16 cellular contexts compared by ENCODE assay signal in genomic region chr12:56682323-56682722, GRCh38. TPM values are rescaled to one million over a fixed set of nuclear protein-coding genes. Genes with fewer than 3 reads are reported as not detected.
DNase-seq lines count a peak whose midpoint lies in the region; ATAC-seq and TF ChIP-seq lines count a peak whose summit lies in the region.
"Had no signal": no experiment of that assay in that cellular context is flagged by ENCODE, and none has a peak within 500 bp of the region (broad histone marks: within the 10 kb centered on the region; RNA-seq: fewer than 3 reads in every experiment).

No MANE protein-coding gene starts in this region.

- H3K27me3 ChIP-seq in endodermal cell (ENCODE audit: control insufficient read depth, insufficient read depth, low read length, poor library complexity, severe bottlenecking): no peaks in the 10 kb centered on the region
- H3K27me3 ChIP-seq: upper lobe of left lung had no signal

- DNase-seq in activated CD8-positive, alpha-beta memory T cell treated with anti-CD3 and anti-CD28 coated beads for 24 hours: peak; percentile 38
- DNase-seq in activated CD8-positive, alpha-beta memory T cell treated with anti-CD3 and anti-CD28 coated beads, Interleukin-2, amount 50 U/mL, for 4 hours: no peak
- DNase-seq in activated B cell treated with CpG ODN at 0.5 μM for 24 hours (no peak), endodermal cell (peak; percentile 26), foreskin fibroblast (no peak), amygdala (lab: John Stamatoyannopoulos, UW) (no peak)
- DNase-seq in stimulated activated effector memory CD8-positive, alpha-beta T cell treated with anti-CD3 and anti-CD28 coated beads, Interleukin-12 subunit alpha, Interleukin-12 subunit beta, amount 100 ng/mL, for 72 hours (ENCODE audit: low spot score in 2 of 2): no peak
- DNase-seq: activated CD4-positive, alpha-beta T cell treated with anti-CD3 and anti-CD28 coated beads for 48 hours; anterior cingulate cortex; DMS53; Kasumi-1; kidney glomerular epithelial cell; NCI-H1930; upper lobe of left lung had no signal

- H3K4me1 Mint-ChIP-seq in activated B cell treated with CpG ODN at 0.5 μM for 24 hours (peaks cover 67% of the 10 kb centered on the region), endodermal cell (peaks cover 12% of the 10 kb centered on the region)
- peaks cover 50% of the 10 kb centered on the region for H3K4me1 Mint-ChIP-seq in stimulated activated effector memory CD8-positive, alpha-beta T cell treated with anti-CD3 and anti-CD28 coated beads, Interleukin-12 subunit alpha, Interleukin-12 subunit beta, amount 100 ng/mL, for 72 hours

- peaks cover 61% of the 10 kb centered on the region for H3K36me3 ChIP-seq in endodermal cell (ENCODE audit: control insufficient read depth, insufficient read depth, low read length)

- H3K9me3 Mint-ChIP-seq in activated B cell treated with CpG ODN at 0.5 μM for 24 hours: no peaks in the 10 kb centered on the region
- no peaks in the 10 kb centered on the region for H3K9me3 Mint-ChIP-seq in endodermal cell
- H3K9me3 Mint-ChIP-seq in stimulated activated effector memory CD8-positive, alpha-beta T cell treated with anti-CD3 and anti-CD28 coated beads, Interleukin-12 subunit alpha, Interleukin-12 subunit beta, amount 100 ng/mL, for 72 hours: no peaks in the 10 kb centered on the region

- POLR2A ChIA-PET in activated B cell treated with CpG ODN at 0.5 μM for 24 hours (lab: Charles Lee): interaction anchor here (1.1 kb wide), 1 partner anchor 37 kb away, joined by 3 read pairs; no protein-coding TSS in a partner anchor

- intact Hi-C loops in activated B cell treated with CpG ODN at 0.5 μM for 24 hours (cut with micrococcal nuclease): loop anchor here (10.0 kb wide), 1 partner anchor 752 kb away; the partner anchor contains the start of genes INHBC and R3HDM2

- H3K9ac ChIP-seq in endodermal cell (ENCODE audit: extremely low read depth, low read length, poor library complexity, severe bottlenecking): no peak overlapping the region

- no peak overlapping the region for H3K27ac ChIP-seq in endodermal cell (ENCODE audit: low read depth, low read length)

- ATAC-seq in activated B cell treated with CpG ODN at 0.5 μM for 24 hours (ENCODE audit: low read depth) (no peak), HG02571 (IDR thresholded peaks at IDR 0.05; ENCODE audit: unreplicated experiment) (no peak)
- no peak for ATAC-seq in stimulated activated effector memory CD8-positive, alpha-beta T cell treated with anti-CD3 and anti-CD28 coated beads, Interleukin-12 subunit alpha, Interleukin-12 subunit beta, amount 100 ng/mL, for 72 hours
- ATAC-seq: SK-N-SH treated with all-trans-retinoic acid at 6 μM for 48 hours had no signal

- no peak for TF ChIP-seq CTCF in activated B cell treated with CpG ODN at 0.5 μM for 24 hours (IDR thresholded peaks at IDR 0.05)
- TF ChIP-seq CTCF in endodermal cell (conservative IDR thresholded peaks at IDR 0.05): no peak
- TF ChIP-seq CTCF in foreskin fibroblast (IDR thresholded peaks at IDR 0.05; ENCODE audit: low read depth, low read length): no peak

- WGBS in endodermal cell (ENCODE audit: insufficient coverage in 1 of 2, insufficient read length in 1 of 2), 2 experiments: 95 to 97% methylated on average over 4 to 6 of the region's 6 CpGs

- no peaks in the 10 kb centered on the region for H3K4me1 ChIP-seq in endodermal cell (ENCODE audit: control insufficient read depth, insufficient read depth, low read length)

- H3K9me3 ChIP-seq in endodermal cell (ENCODE audit: control insufficient read depth, low read length): peaks cover 5% of the 10 kb centered on the region
- H3K9me3 ChIP-seq: upper lobe of left lung had no signal

- H3K4me3 ChIP-seq in endodermal cell (ENCODE audit: low read length): no peak overlapping the region
- H3K4me3 ChIP-seq in foreskin fibroblast (ENCODE audit: low read depth in 1 of 2, low read length in 2 of 2): no peak overlapping the region
- H3K4me3 ChIP-seq: upper lobe of left lung had no signal

- H3K4me3 Mint-ChIP-seq in activated B cell treated with CpG ODN at 0.5 μM for 24 hours: peak overlapping the region; percentile 46
- H3K4me3 Mint-ChIP-seq in endodermal cell: no peak overlapping the region
- peak overlapping the region; percentile 87 for H3K4me3 Mint-ChIP-seq in stimulated activated effector memory CD8-positive, alpha-beta T cell treated with anti-CD3 and anti-CD28 coated beads, Interleukin-12 subunit alpha, Interleukin-12 subunit beta, amount 100 ng/mL, for 72 hours

- H3K27ac Mint-ChIP-seq in activated B cell treated with CpG ODN at 0.5 μM for 24 hours (peak overlapping the region; percentile 61), endodermal cell (no peak overlapping the region)
- H3K27ac Mint-ChIP-seq in stimulated activated effector memory CD8-positive, alpha-beta T cell treated with anti-CD3 and anti-CD28 coated beads, Interleukin-12 subunit alpha, Interleukin-12 subunit beta, amount 100 ng/mL, for 72 hours: peak overlapping the region; percentile 98

- H3K36me3 Mint-ChIP-seq in activated B cell treated with CpG ODN at 0.5 μM for 24 hours (ENCODE audit: low read depth): peaks cover 58% of the 10 kb centered on the region
- H3K36me3 Mint-ChIP-seq in endodermal cell (ENCODE audit: low read depth): peaks cover 64% of the 10 kb centered on the region
- peaks cover 98% of the 10 kb centered on the region for H3K36me3 Mint-ChIP-seq in stimulated activated effector memory CD8-positive, alpha-beta T cell treated with anti-CD3 and anti-CD28 coated beads, Interleukin-12 subunit alpha, Interleukin-12 subunit beta, amount 100 ng/mL, for 72 hours

- CTCF ChIA-PET in activated B cell treated with CpG ODN at 0.5 μM for 24 hours (lab: Charles Lee): no interaction called here

- H3K27me3 Mint-ChIP-seq in activated B cell treated with CpG ODN at 0.5 μM for 24 hours (no peaks in the 10 kb centered on the region), endodermal cell (ENCODE audit: insufficient read depth) (no peaks in the 10 kb centered on the region)

RNA-seq across cellular contexts. Expression of gene PTGES3, which starts 5.8 kb away (rescaled TPM):
- total RNA-seq in activated B cell treated with CpG ODN at 0.5 μM for 24 hours (183 and 185 TPM in 2 replicates), endodermal cell (100 to 1,000 TPM; 275 to 320 TPM)
- 328 TPM for polyA plus RNA-seq in endodermal cell (2013, experiment 1 of 2)
- 314 TPM for polyA plus RNA-seq in endodermal cell (2013, experiment 2 of 2)

RNA-seq across cellular contexts. Expression of gene ATP5F1B, which starts 36.5 kb away (rescaled TPM):
- total RNA-seq in activated B cell treated with CpG ODN at 0.5 μM for 24 hours (499 and 503 TPM in 2 replicates), endodermal cell (100 to 1,000 TPM; 653 to 681 TPM)
- 736 TPM for polyA plus RNA-seq in endodermal cell (2013, experiment 1 of 2)
- polyA plus RNA-seq in endodermal cell (2013, experiment 2 of 2): 668 TPM

RNA-seq across cellular contexts. Expression of gene NACA, which starts 42.8 kb away (rescaled TPM):
- 1,104 and 1,342 TPM in 2 replicates for total RNA-seq in activated B cell treated with CpG ODN at 0.5 μM for 24 hours
- total RNA-seq in endodermal cell: 100 to 1,000 TPM; 817 to 958 TPM
- polyA plus RNA-seq in endodermal cell (2013, experiment 1 of 2): 1,626 TPM
- polyA plus RNA-seq in endodermal cell (2013, experiment 2 of 2): 1,491 TPM

RNA-seq across cellular contexts. Expression of gene BAZ2A, which starts 52.2 kb away (rescaled TPM):
- total RNA-seq in activated B cell treated with CpG ODN at 0.5 μM for 24 hours (153 and 192 TPM in 2 replicates), endodermal cell (100 to 1,000 TPM; 125 to 137 TPM)
- polyA plus RNA-seq in endodermal cell (2013, experiment 1 of 2): 93.1 TPM
- polyA plus RNA-seq in endodermal cell (2013, experiment 2 of 2): 89.0 TPM

Comparison
In these comparisons a context has a peak if more than half of its experiments do, and no peak if none do; other contexts are left out.
1. DNase-seq: peak in activated CD8-positive, alpha-beta memory T cell treated with anti-CD3 and anti-CD28 coated beads for 24 hours (single experiment) and endodermal cell (single experiment); none in activated CD8-positive, alpha-beta memory T cell treated with anti-CD3 and anti-CD28 coated beads, Interleukin-2, amount 50 U/mL, for 4 hours (single experiment), activated B cell treated with CpG ODN at 0.5 μM for 24 hours (single experiment), stimulated activated effector memory CD8-positive, alpha-beta T cell treated with anti-CD3 and anti-CD28 coated beads, Interleukin-12 subunit alpha, Interleukin-12 subunit beta, amount 100 ng/mL, for 72 hours (0 of 2), foreskin fibroblast (0 of 2) and amygdala (0 of 56).